1 cellular context compared by ENCODE assay signal in the genomic region with DNA sequence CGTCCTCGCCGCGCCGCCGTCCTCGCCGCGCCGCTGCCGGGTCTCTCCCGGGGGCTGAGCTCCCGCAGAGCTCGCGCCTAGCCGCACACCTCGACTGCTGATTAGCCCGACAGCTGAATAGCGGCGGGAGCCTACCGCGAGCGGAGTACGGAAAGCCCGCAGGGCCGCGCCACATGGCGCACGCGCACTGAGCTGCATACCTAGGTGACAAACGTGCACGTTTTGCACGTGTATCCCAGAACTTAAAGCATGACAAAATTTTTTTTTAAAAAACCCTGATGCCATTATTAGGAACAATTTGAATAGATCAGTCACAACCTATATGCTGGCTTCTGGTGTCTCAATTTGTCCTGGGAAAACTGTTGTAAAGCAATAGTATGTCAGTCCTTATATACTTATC.
TF ChIP-seq lines count a peak whose summit lies in the region.

A gene with protein sequence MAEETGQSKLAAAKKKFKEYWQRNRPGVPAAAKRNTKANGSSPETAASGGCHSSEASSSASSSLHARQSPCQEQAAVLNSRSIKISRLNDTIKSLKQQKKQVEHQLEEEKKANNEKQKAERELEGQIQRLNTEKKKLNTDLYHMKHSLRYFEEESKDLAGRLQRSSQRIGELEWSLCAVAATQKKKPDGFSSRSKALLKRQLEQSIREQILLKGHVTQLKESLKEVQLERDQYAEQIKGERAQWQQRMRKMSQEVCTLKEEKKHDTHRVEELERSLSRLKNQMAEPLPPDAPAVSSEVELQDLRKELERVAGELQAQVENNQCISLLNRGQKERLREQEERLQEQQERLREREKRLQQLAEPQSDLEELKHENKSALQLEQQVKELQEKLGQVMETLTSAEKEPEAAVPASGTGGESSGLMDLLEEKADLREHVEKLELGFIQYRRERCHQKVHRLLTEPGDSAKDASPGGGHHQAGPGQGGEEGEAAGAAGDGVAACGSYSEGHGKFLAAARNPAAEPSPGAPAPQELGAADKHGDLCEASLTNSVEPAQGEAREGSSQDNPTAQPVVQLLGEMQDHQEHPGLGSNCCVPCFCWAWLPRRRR (minus strand): TSS at position 122 of the 400 bp plus-strand sequence. CDS start 48,117 bp downstream, outside the sequence.

TF ChIP-seq in K562, 482 proteins besides CTCF, POLR2A, EP300 and RAD21 (continued from another document and continues in another):
- TF ChIP-seq, protein P1, sequence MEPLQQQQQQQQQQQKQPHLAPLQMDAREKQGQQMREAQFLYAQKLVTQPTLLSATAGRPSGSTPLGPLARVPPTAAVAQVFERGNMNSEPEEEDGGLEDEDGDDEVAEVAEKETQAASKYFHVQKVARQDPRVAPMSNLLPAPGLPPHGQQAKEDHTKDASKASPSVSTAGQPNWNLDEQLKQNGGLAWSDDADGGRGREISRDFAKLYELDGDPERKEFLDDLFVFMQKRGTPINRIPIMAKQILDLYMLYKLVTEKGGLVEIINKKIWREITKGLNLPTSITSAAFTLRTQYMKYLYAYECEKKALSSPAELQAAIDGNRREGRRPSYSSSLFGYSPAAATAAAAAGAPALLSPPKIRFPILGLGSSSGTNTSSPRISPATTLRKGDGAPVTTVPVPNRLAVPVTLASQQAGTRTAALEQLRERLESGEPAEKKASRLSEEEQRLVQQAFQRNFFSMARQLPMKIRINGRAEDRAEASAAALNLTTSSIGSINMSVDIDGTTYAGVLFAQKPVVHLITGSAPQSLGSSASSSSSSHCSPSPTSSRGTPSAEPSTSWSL (CRISPR knock-in tag; IDR thresholded peaks at IDR 0.05; ENCODE audit: borderline replicate concordance): no peak
- no peak for TF ChIP-seq ZNF174 (CRISPR knock-in tag; IDR thresholded peaks at IDR 0.05)
- TF ChIP-seq ZNF408 (CRISPR knock-in tag; IDR thresholded peaks at IDR 0.05; ENCODE audit: low read depth): no peak
- TF ChIP-seq SETDB1 (IDR thresholded peaks at IDR 0.05; ENCODE audit: low read length): no peak
- peak; percentile 97 for TF ChIP-seq L3MBTL2 (IDR thresholded peaks at IDR 0.05)
- TF ChIP-seq POLR2G (IDR thresholded peaks at IDR 0.05; ENCODE audit: low read depth, low read length): peak; percentile 82
- TF ChIP-seq, protein P2, sequence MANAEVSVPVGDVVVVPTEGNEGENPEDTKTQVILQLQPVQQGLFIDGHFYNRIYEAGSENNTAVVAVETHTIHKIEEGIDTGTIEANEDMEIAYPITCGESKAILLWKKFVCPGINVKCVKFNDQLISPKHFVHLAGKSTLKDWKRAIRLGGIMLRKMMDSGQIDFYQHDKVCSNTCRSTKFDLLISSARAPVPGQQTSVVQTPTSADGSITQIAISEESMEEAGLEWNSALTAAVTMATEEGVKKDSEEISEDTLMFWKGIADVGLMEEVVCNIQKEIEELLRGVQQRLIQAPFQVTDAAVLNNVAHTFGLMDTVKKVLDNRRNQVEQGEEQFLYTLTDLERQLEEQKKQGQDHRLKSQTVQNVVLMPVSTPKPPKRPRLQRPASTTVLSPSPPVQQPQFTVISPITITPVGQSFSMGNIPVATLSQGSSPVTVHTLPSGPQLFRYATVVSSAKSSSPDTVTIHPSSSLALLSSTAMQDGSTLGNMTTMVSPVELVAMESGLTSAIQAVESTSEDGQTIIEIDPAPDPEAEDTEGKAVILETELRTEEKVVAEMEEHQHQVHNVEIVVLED (CRISPR knock-in tag; IDR thresholded peaks at IDR 0.05): peak; percentile 69
- no peak for TF ChIP-seq ZNF57 (CRISPR knock-in tag; IDR thresholded peaks at IDR 0.05)
- TF ChIP-seq, protein P3, sequence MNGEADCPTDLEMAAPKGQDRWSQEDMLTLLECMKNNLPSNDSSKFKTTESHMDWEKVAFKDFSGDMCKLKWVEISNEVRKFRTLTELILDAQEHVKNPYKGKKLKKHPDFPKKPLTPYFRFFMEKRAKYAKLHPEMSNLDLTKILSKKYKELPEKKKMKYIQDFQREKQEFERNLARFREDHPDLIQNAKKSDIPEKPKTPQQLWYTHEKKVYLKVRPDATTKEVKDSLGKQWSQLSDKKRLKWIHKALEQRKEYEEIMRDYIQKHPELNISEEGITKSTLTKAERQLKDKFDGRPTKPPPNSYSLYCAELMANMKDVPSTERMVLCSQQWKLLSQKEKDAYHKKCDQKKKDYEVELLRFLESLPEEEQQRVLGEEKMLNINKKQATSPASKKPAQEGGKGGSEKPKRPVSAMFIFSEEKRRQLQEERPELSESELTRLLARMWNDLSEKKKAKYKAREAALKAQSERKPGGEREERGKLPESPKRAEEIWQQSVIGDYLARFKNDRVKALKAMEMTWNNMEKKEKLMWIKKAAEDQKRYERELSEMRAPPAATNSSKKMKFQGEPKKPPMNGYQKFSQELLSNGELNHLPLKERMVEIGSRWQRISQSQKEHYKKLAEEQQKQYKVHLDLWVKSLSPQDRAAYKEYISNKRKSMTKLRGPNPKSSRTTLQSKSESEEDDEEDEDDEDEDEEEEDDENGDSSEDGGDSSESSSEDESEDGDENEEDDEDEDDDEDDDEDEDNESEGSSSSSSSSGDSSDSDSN (IDR thresholded peaks at IDR 0.05; ENCODE audit: borderline replicate concordance in 1 of 2, low read depth in 2 of 2, low read length in 2 of 2): peak in 1 of 2 experiments; percentile 72; a peak in 1 of 4 replicates
- TF ChIP-seq, protein P4, sequence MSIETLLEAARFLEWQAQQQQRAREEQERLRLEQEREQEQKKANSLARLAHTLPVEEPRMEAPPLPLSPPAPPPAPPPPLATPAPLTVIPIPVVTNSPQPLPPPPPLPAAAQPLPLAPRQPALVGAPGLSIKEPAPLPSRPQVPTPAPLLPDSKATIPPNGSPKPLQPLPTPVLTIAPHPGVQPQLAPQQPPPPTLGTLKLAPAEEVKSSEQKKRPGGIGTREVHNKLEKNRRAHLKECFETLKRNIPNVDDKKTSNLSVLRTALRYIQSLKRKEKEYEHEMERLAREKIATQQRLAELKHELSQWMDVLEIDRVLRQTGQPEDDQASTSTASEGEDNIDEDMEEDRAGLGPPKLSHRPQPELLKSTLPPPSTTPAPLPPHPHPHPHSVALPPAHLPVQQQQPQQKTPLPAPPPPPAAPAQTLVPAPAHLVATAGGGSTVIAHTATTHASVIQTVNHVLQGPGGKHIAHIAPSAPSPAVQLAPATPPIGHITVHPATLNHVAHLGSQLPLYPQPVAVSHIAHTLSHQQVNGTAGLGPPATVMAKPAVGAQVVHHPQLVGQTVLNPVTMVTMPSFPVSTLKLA (conservative IDR thresholded peaks at IDR 0.05): peak; percentile 89 to 94
- TF ChIP-seq, protein P5, sequence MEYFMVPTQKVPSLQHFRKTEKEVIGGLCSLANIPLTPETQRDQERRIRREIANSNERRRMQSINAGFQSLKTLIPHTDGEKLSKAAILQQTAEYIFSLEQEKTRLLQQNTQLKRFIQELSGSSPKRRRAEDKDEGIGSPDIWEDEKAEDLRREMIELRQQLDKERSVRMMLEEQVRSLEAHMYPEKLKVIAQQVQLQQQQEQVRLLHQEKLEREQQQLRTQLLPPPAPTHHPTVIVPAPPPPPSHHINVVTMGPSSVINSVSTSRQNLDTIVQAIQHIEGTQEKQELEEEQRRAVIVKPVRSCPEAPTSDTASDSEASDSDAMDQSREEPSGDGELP (CRISPR knock-in tag; IDR thresholded peaks at IDR 0.05; ENCODE audit: borderline replicate concordance): peak; percentile 94
- TF ChIP-seq SRF (CRISPR knock-in tag; IDR thresholded peaks at IDR 0.05): 0 out of 4 replicates have a peak, but pooled peaks of 1 of the 2 experiments have one; percentile 16
- peak in 1 of 3 experiments; percentile 52 for TF ChIP-seq YY1 (IDR thresholded peaks at IDR 0.05; ENCODE audit: borderline replicate concordance in 1 of 3, control insufficient read depth in 1 of 3, extremely low read depth in 1 of 3, insufficient read depth in 3 of 3, insufficient read length in 1 of 3, insufficient replicate concordance in 2 of 3, low read depth in 1 of 3, low read length in 2 of 3)
- peak; percentile 41 for TF ChIP-seq CCNT2 (IDR thresholded peaks at IDR 0.05; ENCODE audit: borderline replicate concordance, extremely low read depth, insufficient read length, low read depth, low read length)
- no peak for TF ChIP-seq MAFG (tag; conservative IDR thresholded peaks at IDR 0.05)
- TF ChIP-seq RFX1 (IDR thresholded peaks at IDR 0.05): no peak
- TF ChIP-seq BHLHE40 (IDR thresholded peaks at IDR 0.05; ENCODE audit: low read length): peak; percentile 98
- TF ChIP-seq ZNF644 (tag; IDR thresholded peaks at IDR 0.05; ENCODE audit: low read depth): no peak
- peak; percentile 71 for TF ChIP-seq MEIS2 (IDR thresholded peaks at IDR 0.05; ENCODE audit: partially characterized antibody)
- peak; percentile 41 for TF ChIP-seq ASH1L (IDR thresholded peaks at IDR 0.05; ENCODE audit: borderline replicate concordance, low read depth, partially characterized antibody)
- TF ChIP-seq ZBTB1 (CRISPR knock-in tag; IDR thresholded peaks at IDR 0.05; ENCODE audit: borderline replicate concordance, low read depth): peak; percentile 48; the same call in 1 of the 2 replicates
- TF ChIP-seq LCOR (CRISPR knock-in tag; IDR thresholded peaks at IDR 0.05): peak; percentile 83
- peak; percentile 87 for TF ChIP-seq RBBP5 (IDR thresholded peaks at IDR 0.05; ENCODE audit: borderline replicate concordance, insufficient read depth, low read length, poor library complexity, severe bottlenecking)
- TF ChIP-seq NRF1 (conservative IDR thresholded peaks at IDR 0.05 in 1 of 2, IDR thresholded peaks at IDR 0.05 in 1 of 2): peak; percentile 93 to 94
- TF ChIP-seq HNRNPLL (IDR thresholded peaks at IDR 0.05; ENCODE audit: low read depth, low read length, poor library complexity, severe bottlenecking): peak; percentile 92
- TF ChIP-seq, protein P6, sequence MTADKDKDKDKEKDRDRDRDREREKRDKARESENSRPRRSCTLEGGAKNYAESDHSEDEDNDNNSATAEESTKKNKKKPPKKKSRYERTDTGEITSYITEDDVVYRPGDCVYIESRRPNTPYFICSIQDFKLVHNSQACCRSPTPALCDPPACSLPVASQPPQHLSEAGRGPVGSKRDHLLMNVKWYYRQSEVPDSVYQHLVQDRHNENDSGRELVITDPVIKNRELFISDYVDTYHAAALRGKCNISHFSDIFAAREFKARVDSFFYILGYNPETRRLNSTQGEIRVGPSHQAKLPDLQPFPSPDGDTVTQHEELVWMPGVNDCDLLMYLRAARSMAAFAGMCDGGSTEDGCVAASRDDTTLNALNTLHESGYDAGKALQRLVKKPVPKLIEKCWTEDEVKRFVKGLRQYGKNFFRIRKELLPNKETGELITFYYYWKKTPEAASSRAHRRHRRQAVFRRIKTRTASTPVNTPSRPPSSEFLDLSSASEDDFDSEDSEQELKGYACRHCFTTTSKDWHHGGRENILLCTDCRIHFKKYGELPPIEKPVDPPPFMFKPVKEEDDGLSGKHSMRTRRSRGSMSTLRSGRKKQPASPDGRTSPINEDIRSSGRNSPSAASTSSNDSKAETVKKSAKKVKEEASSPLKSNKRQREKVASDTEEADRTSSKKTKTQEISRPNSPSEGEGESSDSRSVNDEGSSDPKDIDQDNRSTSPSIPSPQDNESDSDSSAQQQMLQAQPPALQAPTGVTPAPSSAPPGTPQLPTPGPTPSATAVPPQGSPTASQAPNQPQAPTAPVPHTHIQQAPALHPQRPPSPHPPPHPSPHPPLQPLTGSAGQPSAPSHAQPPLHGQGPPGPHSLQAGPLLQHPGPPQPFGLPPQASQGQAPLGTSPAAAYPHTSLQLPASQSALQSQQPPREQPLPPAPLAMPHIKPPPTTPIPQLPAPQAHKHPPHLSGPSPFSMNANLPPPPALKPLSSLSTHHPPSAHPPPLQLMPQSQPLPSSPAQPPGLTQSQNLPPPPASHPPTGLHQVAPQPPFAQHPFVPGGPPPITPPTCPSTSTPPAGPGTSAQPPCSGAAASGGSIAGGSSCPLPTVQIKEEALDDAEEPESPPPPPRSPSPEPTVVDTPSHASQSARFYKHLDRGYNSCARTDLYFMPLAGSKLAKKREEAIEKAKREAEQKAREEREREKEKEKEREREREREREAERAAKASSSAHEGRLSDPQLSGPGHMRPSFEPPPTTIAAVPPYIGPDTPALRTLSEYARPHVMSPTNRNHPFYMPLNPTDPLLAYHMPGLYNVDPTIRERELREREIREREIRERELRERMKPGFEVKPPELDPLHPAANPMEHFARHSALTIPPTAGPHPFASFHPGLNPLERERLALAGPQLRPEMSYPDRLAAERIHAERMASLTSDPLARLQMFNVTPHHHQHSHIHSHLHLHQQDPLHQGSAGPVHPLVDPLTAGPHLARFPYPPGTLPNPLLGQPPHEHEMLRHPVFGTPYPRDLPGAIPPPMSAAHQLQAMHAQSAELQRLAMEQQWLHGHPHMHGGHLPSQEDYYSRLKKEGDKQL (CRISPR knock-in tag; IDR thresholded peaks at IDR 0.05; ENCODE audit: borderline replicate concordance): no peak
- no peak for TF ChIP-seq ZNF507 (tag; conservative IDR thresholded peaks at IDR 0.05)
- peak; percentile 75 for TF ChIP-seq ZNF232 (CRISPR knock-in tag; IDR thresholded peaks at IDR 0.05)
- peak; percentile 46; the same call in 1 of the 2 replicates for TF ChIP-seq CREM (IDR thresholded peaks at IDR 0.05; ENCODE audit: low read depth)
- TF ChIP-seq ARID2 (IDR thresholded peaks at IDR 0.05): no peak
- peak in 1 of 2 experiments; percentile 73; a peak in 1 of 4 replicates for TF ChIP-seq SIN3A (IDR thresholded peaks at IDR 0.05; ENCODE audit: borderline replicate concordance in 2 of 2, control insufficient read depth in 1 of 2, low read depth in 2 of 2, low read length in 2 of 2)
- TF ChIP-seq, protein P7, sequence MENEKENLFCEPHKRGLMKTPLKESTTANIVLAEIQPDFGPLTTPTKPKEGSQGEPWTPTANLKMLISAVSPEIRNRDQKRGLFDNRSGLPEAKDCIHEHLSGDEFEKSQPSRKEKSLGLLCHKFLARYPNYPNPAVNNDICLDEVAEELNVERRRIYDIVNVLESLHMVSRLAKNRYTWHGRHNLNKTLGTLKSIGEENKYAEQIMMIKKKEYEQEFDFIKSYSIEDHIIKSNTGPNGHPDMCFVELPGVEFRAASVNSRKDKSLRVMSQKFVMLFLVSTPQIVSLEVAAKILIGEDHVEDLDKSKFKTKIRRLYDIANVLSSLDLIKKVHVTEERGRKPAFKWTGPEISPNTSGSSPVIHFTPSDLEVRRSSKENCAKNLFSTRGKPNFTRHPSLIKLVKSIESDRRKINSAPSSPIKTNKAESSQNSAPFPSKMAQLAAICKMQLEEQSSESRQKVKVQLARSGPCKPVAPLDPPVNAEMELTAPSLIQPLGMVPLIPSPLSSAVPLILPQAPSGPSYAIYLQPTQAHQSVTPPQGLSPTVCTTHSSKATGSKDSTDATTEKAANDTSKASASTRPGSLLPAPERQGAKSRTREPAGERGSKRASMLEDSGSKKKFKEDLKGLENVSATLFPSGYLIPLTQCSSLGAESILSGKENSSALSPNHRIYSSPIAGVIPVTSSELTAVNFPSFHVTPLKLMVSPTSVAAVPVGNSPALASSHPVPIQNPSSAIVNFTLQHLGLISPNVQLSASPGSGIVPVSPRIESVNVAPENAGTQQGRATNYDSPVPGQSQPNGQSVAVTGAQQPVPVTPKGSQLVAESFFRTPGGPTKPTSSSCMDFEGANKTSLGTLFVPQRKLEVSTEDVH (IDR thresholded peaks at IDR 0.05; ENCODE audit: low read depth, partially characterized antibody): peak; percentile 34
- TF ChIP-seq ZNF583 (CRISPR knock-in tag; IDR thresholded peaks at IDR 0.05): 0 out of 2 replicates have a peak, but pooled peaks have one; percentile 32
